8 cellular contexts compared by ENCODE assay signal in the genomic region with DNA sequence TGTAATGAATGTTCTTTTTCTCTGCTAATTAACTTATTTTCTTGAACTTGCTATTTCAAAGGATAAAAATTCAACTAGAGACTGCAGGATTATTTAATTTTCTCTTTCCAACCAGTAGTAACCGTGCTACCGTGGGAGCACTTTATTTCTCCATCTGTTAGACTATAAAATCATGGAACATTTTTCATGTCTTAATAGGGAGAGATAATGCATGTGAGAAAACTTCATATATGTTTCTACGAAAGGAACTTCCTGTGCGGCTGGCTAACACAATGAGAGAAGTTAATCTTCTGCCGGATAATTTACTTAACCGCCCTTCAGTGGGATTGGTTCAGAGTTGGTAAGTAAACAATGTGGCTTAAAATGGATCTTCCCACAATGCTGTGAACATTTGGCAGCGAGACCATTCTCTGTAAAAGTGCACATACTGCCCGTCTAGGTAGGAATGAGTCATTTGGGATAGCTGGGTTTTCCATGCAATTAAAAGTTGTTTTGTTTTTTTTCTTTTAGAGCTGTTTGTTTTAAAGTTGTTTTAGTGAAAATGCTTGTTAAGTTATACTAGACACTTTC. TPM values are rescaled to one million over a fixed set of nuclear protein-coding genes. Genes with fewer than 3 reads are reported as not detected.
DNase-seq lines count a peak whose midpoint lies in the region; ATAC-seq and TF ChIP-seq lines count a peak whose summit lies in the region.

No MANE protein-coding gene starts in this region.

- 13 to 37% methylated on average over 8 of the region's 8 CpGs for WGBS in esophagus squamous epithelium, 2 donors

- DNase-seq in NCI-H1417 (lab: John Stamatoyannopoulos, UW) (peak in 2 of 3 experiments; percentile 15 to 60), NCI-H1417 treated with DMSO at 0.1 percent for 48 hours (lab: John Stamatoyannopoulos, UW) (no peak), NCI-H345 (lab: John Stamatoyannopoulos, UW) (peak; percentile 78), colonic mucosa (peak; percentile 71), esophagus squamous epithelium (lab: John Stamatoyannopoulos, UW) (no peak), RKO (ENCODE audit: low spot score) (no peak)

- H3K36me3 ChIP-seq in colonic mucosa = no peaks in the 10 kb centered on the region
- no peaks in the 10 kb centered on the region for H3K36me3 ChIP-seq in muscle layer of duodenum (ENCODE audit: control insufficient read depth in 1 of 2, insufficient read depth in 2 of 2, low read length in 2 of 2)
- H3K36me3 ChIP-seq in esophagus squamous epithelium = peaks cover 0 to 2% (median 0%) of the 10 kb centered on the region in 3 donors

- H3K27me3 ChIP-seq in colonic mucosa = no peaks in the 10 kb centered on the region
- H3K27me3 ChIP-seq in muscle layer of duodenum (ENCODE audit: low read depth, low read length) = no peaks in the 10 kb centered on the region
- no peaks in the 10 kb centered on the region for H3K27me3 ChIP-seq in esophagus squamous epithelium

- H3K9me3 ChIP-seq in colonic mucosa (no peaks in the 10 kb centered on the region), muscle layer of duodenum (ENCODE audit: control insufficient read depth in 1 of 2, low read length in 2 of 2) (no peaks in the 10 kb centered on the region), esophagus squamous epithelium (no peaks in the 10 kb centered on the region)

- peak overlapping the region; percentile 65 for H3K27ac ChIP-seq in colonic mucosa
- H3K27ac ChIP-seq in muscle layer of duodenum (ENCODE audit: low read length) = peak overlapping the region; percentile 77
- H3K27ac ChIP-seq in esophagus squamous epithelium = peak overlapping the region in 2 of 4 donors; percentile 54 to 56

- no peak overlapping the region for H3K4me3 ChIP-seq in colonic mucosa
- H3K4me3 ChIP-seq in muscle layer of duodenum (ENCODE audit: low read depth in 1 of 2, low read length in 2 of 2) = peak overlapping the region in 1 of 2 donors; percentile 16
- H3K4me3 ChIP-seq in esophagus squamous epithelium = no peak overlapping the region

- H3K4me1 ChIP-seq in colonic mucosa (no peaks in the 10 kb centered on the region), muscle layer of duodenum (ENCODE audit: control insufficient read depth in 1 of 2, insufficient read depth in 2 of 2, low read length in 2 of 2) (peaks cover 4 to 10% of the 10 kb centered on the region in 2 donors), esophagus squamous epithelium (peaks cover 0 to 27% (median 4%) of the 10 kb centered on the region in 3 donors)

- H3K9ac ChIP-seq in colonic mucosa (ENCODE audit: low read depth in 2 of 2, low read length in 2 of 2) = peak overlapping the region in 1 of 2 donors; percentile 23

- no peak for TF ChIP-seq POLR2A in esophagus squamous epithelium (IDR thresholded peaks at IDR 0.05)

- intact Hi-C loops in colonic mucosa (cut with DNase I) = loop anchor here (5.0 kb wide), 1 partner anchor 237 kb away; no protein-coding TSS in a partner anchor
- intact Hi-C loops in esophagus squamous epithelium (cut with DNase I) = loop anchor here (5.0 kb wide), 1 partner anchor 97 kb away; no protein-coding TSS in a partner anchor

- no peak for ATAC-seq in HG03095 (IDR thresholded peaks at IDR 0.05; ENCODE audit: unreplicated experiment)

- TF ChIP-seq CTCF in colonic mucosa (IDR thresholded peaks at IDR 0.05) (no peak), esophagus squamous epithelium (IDR thresholded peaks at IDR 0.05) (no peak)

RNA-seq across cellular contexts. Expression of gene PDK3, which starts 29.5 kb away (rescaled TPM):
- total RNA-seq in colonic mucosa (10 to 100 TPM; 18.5 to 37.7 TPM), esophagus squamous epithelium (10 to 100 TPM in 2 of 4 donors, 1 to 10 TPM in 2; 5.4 to 20.6 (median 12.8) TPM)

Comparison
In these comparisons a context has a peak if more than half of its experiments do, and no peak if none do; other contexts are left out.
1. DNase-seq: peak in NCI-H1417 (2 of 3), NCI-H345 (single experiment) and colonic mucosa (single experiment); none in NCI-H1417 treated with DMSO at 0.1 percent for 48 hours (single experiment), esophagus squamous epithelium (single experiment) and RKO (single experiment).